19 cellular contexts compared by ENCODE assay signal in genomic region chr3:3366391-3366790, GRCh38.
A peak's percentile ranks its signal among the peaks of the same experiment; 100 is the strongest.
DNase-seq lines count a peak whose midpoint lies in the region; ATAC-seq and TF ChIP-seq lines count a peak whose summit lies in the region.
"Had no signal": no experiment of that assay in that cellular context is flagged by ENCODE, and none has a peak within 500 bp of the region (broad histone marks: within the 10 kb centered on the region; RNA-seq: fewer than 3 reads in every experiment).

No MANE protein-coding gene starts in this region.

- H3K36me3 ChIP-seq in right atrium auricular region: no peaks in the 10 kb centered on the region

- no peaks in the 10 kb centered on the region for H3K27me3 ChIP-seq in right atrium auricular region

- no peak overlapping the region for H3K4me3 ChIP-seq in right atrium auricular region

- no peaks in the 10 kb centered on the region for H3K4me1 ChIP-seq in right atrium auricular region

- intact Hi-C loops in Right ventricle myocardium inferior (cut with DNase I) (no loop called here), Right ventricle myocardium superior (cut with DNase I) (no loop called here)

- TF ChIP-seq CTCF in right atrium auricular region (IDR thresholded peaks at IDR 0.05): no peak

- H3K9me3 ChIP-seq in right atrium auricular region: no peaks in the 10 kb centered on the region

- H3K27ac ChIP-seq in right atrium auricular region: no peak overlapping the region

- ATAC-seq in Right ventricle myocardium inferior (peak; percentile 82), Right ventricle myocardium superior (ENCODE audit: poor library complexity) (peak; percentile 70)
- ATAC-seq: CD8-positive, alpha-beta T cell had no signal

- DNase-seq in Right ventricle myocardium inferior (ENCODE audit: missing footprints) (peak; percentile 59), right atrium auricular region (ENCODE audit: low spot score) (no peak), Right ventricle myocardium superior (no peak), medulla oblongata (ENCODE audit: extremely low spot score) (peak; percentile 18), HuH-7 (ENCODE audit: low spot score) (no peak)
- DNase-seq in stimulated activated CD4-positive, alpha-beta T cell treated with anti-CD3 and anti-CD28 coated beads, Interleukin-2, amount 100 ng/mL, for 24 hours: no peak
- no peak for DNase-seq in stimulated activated CD4-positive, alpha-beta T cell treated with anti-CD3 and anti-CD28 coated beads, Interleukin-4, amount 100 ng/mL, for 4 hours
- DNase-seq in stimulated activated naive CD4-positive, alpha-beta T cell treated with Interleukin-2 at 50 U/mL for 16 hours (lab: John Stamatoyannopoulos, UW): no peak
- DNase-seq: AML-193; CD8-positive, alpha-beta T cell; GDM1; GOT3; Kasumi-1; NCI-H1417 treated with DMSO at 0.1 percent for 48 hours; NCI-H2107; NCI-H226; NCI-H510A treated with DMSO at 0.1 percent for 48 hours; NCI-H748 treated with DMSO at 0.1 percent for 48 hours; OCI-M1 had no signal

Comparison
In these comparisons a context has a peak if more than half of its experiments do, and no peak if none do; other contexts are left out.
1. DNase-seq: peak in Right ventricle myocardium inferior (single experiment) and medulla oblongata (single experiment); none in right atrium auricular region (single experiment), Right ventricle myocardium superior (single experiment), stimulated activated CD4-positive, alpha-beta T cell treated with anti-CD3 and anti-CD28 coated beads, Interleukin-2, amount 100 ng/mL, for 24 hours (0 of 2), stimulated activated CD4-positive, alpha-beta T cell treated with anti-CD3 and anti-CD28 coated beads, Interleukin-4, amount 100 ng/mL, for 4 hours (0 of 2), stimulated activated naive CD4-positive, alpha-beta T cell treated with Interleukin-2 at 50 U/mL for 16 hours (single experiment) and HuH-7 (single experiment).